In genomic region chr22:46067159-46068111, GRCh38 we compare ENCODE assay signal across 8 cellular contexts.
DNase-seq lines count a peak whose midpoint lies in the region; TF ChIP-seq lines count a peak whose summit lies in the region.

No MANE protein-coding gene starts in this region.

- H3K9me3 ChIP-seq in SK-N-MC (ENCODE audit: low read depth, low read length) (no peaks in the 10 kb centered on the region), suprapubic skin (no peaks in the 10 kb centered on the region)

- WGBS in suprapubic skin, result 15% methylated on average over 19 of the region's 19 CpGs

- peak; percentile 45 for DNase-seq in NCI-H2196 (lab: John Stamatoyannopoulos, UW; ENCODE audit: unreplicated experiment)
- DNase-seq in NCI-H2196 treated with DMSO at 0.1 percent for 48 hours (lab: John Stamatoyannopoulos, UW; ENCODE audit: unreplicated experiment), result no peak
- DNase-seq in SK-N-MC (ENCODE audit: low read depth, low spot score), result no peak
- peak; percentile 66 for DNase-seq in cardiac septum (ENCODE audit: low spot score)
- DNase-seq in suprapubic skin (ENCODE audit: low spot score in 2 of 2), result no peak
- no peak for DNase-seq in NCI-H2081 treated with DMSO at 0.1 percent for 48 hours (lab: John Stamatoyannopoulos, UW)
- DNase-seq in NCI-H1417 treated with DMSO at 0.1 percent for 48 hours (lab: John Stamatoyannopoulos, UW), result no peak
- no peak for DNase-seq in activated CD8-positive, alpha-beta memory T cell treated with anti-CD3 and anti-CD28 coated beads for 24 hours

- H3K27ac ChIP-seq in SK-N-MC (peak overlapping the region; percentile 100), suprapubic skin (peak overlapping the region; percentile 98)

- TF ChIP-seq EP300 in suprapubic skin (IDR thresholded peaks at IDR 0.05), result no peak

- peak overlapping the region; percentile 98 for H3K9ac ChIP-seq in SK-N-MC (ENCODE audit: insufficient read length)

- intact Hi-C loops in cardiac septum (cut with DNase I), result no loop called here

- TF ChIP-seq POLR2A in suprapubic skin (IDR thresholded peaks at IDR 0.05), result no peak

- H3K4me3 ChIP-seq in SK-N-MC, result peak overlapping the region; percentile 89
- H3K4me3 ChIP-seq in suprapubic skin, result peak overlapping the region; percentile 79

- H3K27me3 ChIP-seq in suprapubic skin, result no peaks in the 10 kb centered on the region

- TF ChIP-seq CTCF in suprapubic skin (IDR thresholded peaks at IDR 0.05), result no peak

- peaks cover 2% of the 10 kb centered on the region for H3K36me3 ChIP-seq in SK-N-MC (ENCODE audit: insufficient read depth, low read length)
- H3K36me3 ChIP-seq in suprapubic skin, result no peaks in the 10 kb centered on the region

- H3K4me1 ChIP-seq in suprapubic skin, result peaks cover 62% of the 10 kb centered on the region

Comparison
In these comparisons a context has a peak if more than half of its experiments do, and no peak if none do; other contexts are left out.
1. DNase-seq: peak in NCI-H2196 (single experiment) and cardiac septum (single experiment); none in NCI-H2196 treated with DMSO at 0.1 percent for 48 hours (single experiment), SK-N-MC (single experiment), suprapubic skin (0 of 2), NCI-H2081 treated with DMSO at 0.1 percent for 48 hours (single experiment), NCI-H1417 treated with DMSO at 0.1 percent for 48 hours (single experiment) and activated CD8-positive, alpha-beta memory T cell treated with anti-CD3 and anti-CD28 coated beads for 24 hours (single experiment).